In genomic region chr5:95646569-95647330, GRCh38 we compare ENCODE assay signal across 8 cellular contexts. TPM values are rescaled to one million over a fixed set of nuclear protein-coding genes. Genes with fewer than 3 reads are reported as not detected.
A peak's percentile ranks its signal among the peaks of the same experiment; 100 is the strongest.
DNase-seq lines count a peak whose midpoint lies in the region; ATAC-seq and TF ChIP-seq lines count a peak whose summit lies in the region.

TSS of gene RFESD (plus strand) at chr5:95646777. CDS start at chr5:95652272, 5,495 bp downstream.

- peak; percentile 98 for ATAC-seq in GM21515 (IDR thresholded peaks at IDR 0.05; ENCODE audit: unreplicated experiment)

- H3K4me3 ChIP-seq in HUES64 (ENCODE audit: low read length) (peak within 1 kb of the TSS; percentile 65), epithelial cell of proximal tubule (ENCODE audit: low read depth, low read length) (peak within 1 kb of the TSS; percentile 59)

- no peaks in the 10 kb centered on the region for H3K36me3 ChIP-seq in HUES64 (ENCODE audit: insufficient read depth, low read length)

- peak; percentile 25 for TF ChIP-seq CTCF in epithelial cell of proximal tubule (conservative IDR thresholded peaks at IDR 0.05; ENCODE audit: low read depth, low read length)

- H3K27ac ChIP-seq in HUES64 (ENCODE audit: low read depth, low read length), result peak within 1 kb of the TSS; percentile 63; the same call in 1 of the 2 replicates

- H3K27me3 ChIP-seq in HUES64 (ENCODE audit: insufficient read depth, low read length), result no peaks in the 10 kb centered on the region

- WGBS in HUES64, result 8% methylated on average over 57 of the region's 57 CpGs

- H3K9ac ChIP-seq in HUES64 (ENCODE audit: low read depth, low read length), result peak within 1 kb of the TSS; percentile 72

- peaks cover 6% of the 10 kb centered on the region; the same call in 1 of the 2 replicates for H3K4me1 ChIP-seq in HUES64 (ENCODE audit: insufficient read depth, low read length)

- DNase-seq in DMS114 treated with DMSO at 0.1 percent for 48 hours (lab: John Stamatoyannopoulos, UW; ENCODE audit: unreplicated experiment) (peak; percentile 92), OCI-M1 (lab: John Stamatoyannopoulos, UW) (peak; percentile 99), epithelial cell of proximal tubule (ENCODE audit: low read depth) (no peak), mucosa of gallbladder (ENCODE audit: low spot score) (peak; percentile 98)
- DNase-seq in activated T-cell treated with anti-CD3 and anti-CD28 coated beads, Interleukin-2, amount 50 U/mL, for 1 hour, result peak; percentile 91
- DNase-seq in stimulated activated CD8-positive, alpha-beta memory T cell treated with anti-CD3 and anti-CD28 coated beads, Interleukin-4, amount 100 ng/mL, for 24 hours (ENCODE audit: low read depth), result peak; percentile 93

- no peaks in the 10 kb centered on the region for H3K9me3 ChIP-seq in HUES64 (ENCODE audit: insufficient read depth, low read depth, low read length)

RNA-seq across cellular contexts. Expression of gene RFESD, which starts in this region (rescaled TPM):
- polyA plus RNA-seq in HUES64 (2013, experiment 1 of 2), result 1.3 TPM
- polyA plus RNA-seq in HUES64 (2013, experiment 2 of 2), result 5.6 TPM
- total RNA-seq in epithelial cell of proximal tubule (0.52 and 2.7 TPM in 2 replicates), mucosa of gallbladder (1.3 TPM)
